ENCODE assay signal across 27 cellular contexts in the genomic region with DNA sequence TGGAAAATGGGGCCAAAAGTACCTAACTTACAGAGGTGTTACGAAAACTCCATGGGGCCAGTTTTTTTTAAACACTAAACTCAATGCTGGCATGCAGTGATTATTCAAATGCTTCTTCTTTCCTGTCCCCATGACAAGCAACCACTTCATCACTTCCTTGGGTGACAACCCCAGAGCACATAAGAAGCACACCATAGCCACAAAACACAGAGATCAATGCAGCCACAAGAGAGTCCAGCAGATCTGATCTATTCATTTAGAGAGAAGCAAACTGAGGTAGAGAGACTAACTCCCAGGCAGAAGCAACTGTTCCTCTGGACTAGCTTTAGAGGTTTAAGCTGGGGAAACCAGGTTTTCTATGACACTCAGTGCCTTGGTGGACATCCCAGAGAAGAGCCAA.
"Had no signal": no experiment of that assay in that cellular context is flagged by ENCODE, and none has a peak within 500 bp of the region (broad histone marks: within the 10 kb centered on the region; RNA-seq: fewer than 3 reads in every experiment).

No MANE protein-coding gene starts in this region.

- H3K27ac Mint-ChIP-seq: immature natural killer cell; mesothelial cell of epicardium; naive B cell; natural killer cell; nephron progenitor cell; neural progenitor cell; progenitor cell of endocrine pancreas; stimulated activated naive B cell treated with anti-CD40 and anti-IgM and Interleukin-4, amounts not matched to agents 10 μg/mL and 1 μg/mL and 100 μg/mL, for 72 hours; stimulated activated naive CD8-positive, alpha-beta T cell treated with anti-CD3 and anti-CD28 coated beads, Interleukin-15, Interleukin-2, amounts not matched to agents 100 ng/mL and 50 ng/mL, for 24 hours; type B pancreatic cell had no signal

- H3K36me3 Mint-ChIP-seq: immature natural killer cell; mesothelial cell of epicardium; natural killer cell; neural progenitor cell; stimulated activated naive B cell treated with anti-CD40 and anti-IgM and Interleukin-4, amounts not matched to agents 10 μg/mL and 1 μg/mL and 100 μg/mL, for 72 hours; type B pancreatic cell had no signal

- H3K4me3 Mint-ChIP-seq: immature natural killer cell; mesothelial cell of epicardium; naive B cell; natural killer cell; nephron progenitor cell; neural progenitor cell; stimulated activated naive B cell treated with anti-CD40 and anti-IgM and Interleukin-4, amounts not matched to agents 10 μg/mL and 1 μg/mL and 100 μg/mL, for 72 hours; stimulated activated naive CD8-positive, alpha-beta T cell treated with anti-CD3 and anti-CD28 coated beads, Interleukin-15, Interleukin-2, amounts not matched to agents 100 ng/mL and 50 ng/mL, for 24 hours; type B pancreatic cell had no signal

- H3K4me1 Mint-ChIP-seq: immature natural killer cell; mesothelial cell of epicardium; naive B cell; natural killer cell; nephron progenitor cell; neural progenitor cell; stimulated activated naive B cell treated with anti-CD40 and anti-IgM and Interleukin-4, amounts not matched to agents 10 μg/mL and 1 μg/mL and 100 μg/mL, for 72 hours had no signal

- DNase-seq: hypothalamus; immature natural killer cell; kidney; left colon; left ventricle myocardium inferior; mesendoderm; naive B cell; natural killer cell; nephron progenitor cell; occipital lobe; right lobe of liver; stimulated activated CD4-positive, alpha-beta T cell treated with anti-CD3 and anti-CD28 coated beads, Interleukin-1b, Interleukin-23, amount 100 ng/mL, for 48 hours; stimulated activated CD4-positive, alpha-beta T cell treated with anti-CD3 and anti-CD28 coated beads, Interleukin-2, amount 100 ng/mL, for 48 hours; stimulated activated CD4-positive, alpha-beta T cell treated with anti-CD3 and anti-CD28 coated beads, Interleukin-4, amount 100 ng/mL, for 4 hours; stimulated activated CD8-positive, alpha-beta memory T cell treated with anti-CD3 and anti-CD28 coated beads, Interleukin-4, amount 100 ng/mL, for 48 hours; stimulated activated naive B cell treated with anti-CD40 and anti-IgM and Interleukin-4, amounts not matched to agents 10 μg/mL and 1 μg/mL and 100 μg/mL, for 72 hours; substantia nigra; uterus had no signal

- H3K4me3 ChIP-seq: left ventricle myocardium inferior, lung, neural progenitor cell, right atrium auricular region, right lobe of liver, smooth muscle cell, tibial nerve, uterus had no signal

- ATAC-seq: left colon; natural killer cell; right lobe of liver; stimulated activated naive B cell treated with anti-CD40 and anti-IgM and Interleukin-4, amounts not matched to agents 10 μg/mL and 1 μg/mL and 100 μg/mL, for 72 hours had no signal

- H3K9me3 Mint-ChIP-seq: immature natural killer cell; mesothelial cell of epicardium; natural killer cell; nephron progenitor cell; neural progenitor cell; stimulated activated naive CD8-positive, alpha-beta T cell treated with anti-CD3 and anti-CD28 coated beads, Interleukin-15, Interleukin-2, amounts not matched to agents 100 ng/mL and 50 ng/mL, for 24 hours; type B pancreatic cell had no signal
